ENCODE assay signal across 8 cellular contexts in the genomic region with DNA sequence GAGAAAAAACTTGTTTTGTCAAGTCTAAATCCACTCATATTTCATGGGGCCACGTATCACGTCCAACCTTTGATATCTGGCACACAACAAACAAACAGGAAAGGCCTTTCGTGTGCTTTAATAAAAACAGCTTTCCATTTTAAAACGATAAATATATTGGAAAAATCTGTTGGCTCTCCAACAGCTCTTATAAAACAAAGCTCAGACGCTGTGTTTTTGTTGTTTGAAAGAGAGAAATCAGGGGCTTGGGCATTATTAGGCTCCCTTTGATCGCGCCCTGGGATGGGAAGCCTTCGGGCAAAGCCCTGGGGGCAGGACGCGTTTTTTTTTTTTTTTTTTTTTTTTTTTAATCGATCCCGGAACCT. TPM values are rescaled to one million over a fixed set of nuclear protein-coding genes. Genes with fewer than 3 reads are reported as not detected.
DNase-seq lines count a peak whose midpoint lies in the region; ATAC-seq and TF ChIP-seq lines count a peak whose summit lies in the region.

No MANE protein-coding gene starts in this region.

- DNase-seq in G401 (ENCODE audit: low spot score) (peak; percentile 31), Panc1 (ENCODE audit: low read depth, low spot score) (no peak), progenitor cell of endocrine pancreas (ENCODE audit: low spot score, unreplicated experiment) (no peak), hepatic stellate cell (ENCODE audit: low spot score) (no peak), DMS114 treated with DMSO at 0.1 percent for 48 hours (lab: John Stamatoyannopoulos, UW; ENCODE audit: unreplicated experiment) (no peak)
- DNase-seq in activated CD4-positive, CD25-positive, alpha-beta regulatory T cell treated with anti-CD3 and anti-CD28 coated beads, Interleukin-2, amount 50 U/mL, for 72 hours: no peak

- peaks cover 25% of the 10 kb centered on the region for H3K36me3 Mint-ChIP-seq in progenitor cell of endocrine pancreas (ENCODE audit: insufficient read depth)

- POLR2A ChIA-PET in Panc1 (lab: Charles Lee): no interaction called here

- H3K27ac ChIP-seq in Panc1 (ENCODE audit: low read length): peak overlapping the region; percentile 29; the same call in 1 of the 2 replicates
- peak overlapping the region; percentile 89 to 96 for H3K27ac ChIP-seq in esophagus (ENCODE audit: low read depth in 2 of 2, low read length in 1 of 2)

- BruUV-seq in Panc1 (replicated peaks; lab: Mats Ljungman, UMichigan): no TSS peak

- H3K27me3 ChIP-seq in Panc1 (ENCODE audit: control insufficient read depth, insufficient read depth, low read length) (no peaks in the 10 kb centered on the region), esophagus (ENCODE audit: control insufficient read depth in 1 of 2, insufficient read depth in 2 of 2, low read length in 2 of 2) (no peaks in the 10 kb centered on the region)

- peaks cover 6% of the 10 kb centered on the region; the same call in 1 of the 2 replicates for H3K4me1 ChIP-seq in Panc1 (ENCODE audit: control insufficient read depth, insufficient read depth, low read length)
- H3K4me1 ChIP-seq in esophagus (ENCODE audit: control insufficient read depth in 2 of 2, insufficient read depth in 2 of 2, low read length in 1 of 2): no peaks in the 10 kb centered on the region

- TF ChIP-seq CTCF in Panc1 (IDR thresholded peaks at IDR 0.05) (no peak), progenitor cell of endocrine pancreas (IDR thresholded peaks at IDR 0.05; ENCODE audit: unreplicated experiment) (no peak)

- H3K36me3 ChIP-seq in Panc1 (ENCODE audit: control insufficient read depth, insufficient read depth, low read length) (peaks cover 2% of the 10 kb centered on the region; the same call in 1 of the 2 replicates), esophagus (ENCODE audit: control insufficient read depth in 2 of 2, insufficient read depth in 2 of 2, low read length in 1 of 2) (no peaks in the 10 kb centered on the region)

- peak overlapping the region; percentile 64 for H3K4me3 Mint-ChIP-seq in progenitor cell of endocrine pancreas (ENCODE audit: low read depth)

- in situ Hi-C loops in G401 (cut with HindIII; ENCODE audit: low sequenced_read_pairs) (no loop called here), Panc1 (cut with HindIII; ENCODE audit: low pct_unique_long_range_greater_than_20kb, low sequenced_read_pairs) (no loop called here)

- H3K9me3 ChIP-seq in Panc1 (ENCODE audit: control insufficient read depth, insufficient read depth, low read depth, low read length) (no peaks in the 10 kb centered on the region), esophagus (ENCODE audit: control insufficient read depth in 2 of 2, insufficient read depth in 1 of 2, low read depth in 1 of 2, low read length in 1 of 2) (no peaks in the 10 kb centered on the region)

- 1% methylated on average over 12 of the region's 12 CpGs for WGBS in esophagus, 2 donors

- H3K9me3 Mint-ChIP-seq in progenitor cell of endocrine pancreas (ENCODE audit: low read depth): peaks cover 22% of the 10 kb centered on the region

- intact Hi-C loops in Panc1 (cut with micrococcal nuclease; ENCODE audit: unreplicated experiment): no loop called here

- peak overlapping the region; percentile 85 for H3K27ac Mint-ChIP-seq in progenitor cell of endocrine pancreas

- H3K4me1 Mint-ChIP-seq in progenitor cell of endocrine pancreas (ENCODE audit: low read depth): peaks cover 29% of the 10 kb centered on the region

- H3K27me3 Mint-ChIP-seq in progenitor cell of endocrine pancreas: no peaks in the 10 kb centered on the region

- CTCF ChIA-PET in Panc1 (lab: Charles Lee): interaction anchor here (0.7 kb wide), 1 partner anchor 586 kb away, joined by 5 read pairs; no protein-coding TSS in a partner anchor

- H3K4me3 ChIP-seq in Panc1 (ENCODE audit: low read depth in 2 of 2, low read length in 2 of 2): peak overlapping the region; percentile 37 to 45
- H3K4me3 ChIP-seq in esophagus (ENCODE audit: low read depth in 1 of 2, low read length in 2 of 2): peak overlapping the region; percentile 11 to 84

- ATAC-seq in Panc1 (no peak), HG02642 (IDR thresholded peaks at IDR 0.05; ENCODE audit: poor library complexity, unreplicated experiment) (no peak)

RNA-seq across cellular contexts. Expression of a gene that starts 0.4 kb away (rescaled TPM):
- total RNA-seq in G401 (2014; rRNA removed; shearing (Covaris generic)): 8.2 and 14.7 TPM in 2 replicates
- total RNA-seq in Panc1 (2021; ENCODE audit: unreplicated experiment): 6.3 TPM
- polyA plus RNA-seq in Panc1 (2012; ENCODE audit: insufficient read length): 2.9 TPM
- 10 to 100 TPM; 17.6 to 27.8 TPM for polyA plus RNA-seq in esophagus
- 195 and 232 TPM in 2 replicates for total RNA-seq in progenitor cell of endocrine pancreas

Comparison
In these comparisons a context has a peak if more than half of its experiments do, and no peak if none do; other contexts are left out.
1. RNA of a gene that starts 0.4 kb away (total RNA-seq): 195 to 232 TPM in progenitor cell of endocrine pancreas; 8.2 to 14.7 TPM in G401 and 6.3 TPM in Panc1 (single experiment); every median in the first group is over 10 times any median in the second.